20 cellular contexts compared by ENCODE assay signal in genomic region chr6:39128106-39128505, GRCh38.
"Had no signal": no experiment of that assay in that cellular context is flagged by ENCODE, and none has a peak within 500 bp of the region (broad histone marks: within the 10 kb centered on the region; RNA-seq: fewer than 3 reads in every experiment).

No MANE protein-coding gene starts in this region.

- H3K4me1 ChIP-seq: ascending aorta, breast epithelium, foreskin keratinocyte, prostate gland, suprapubic skin, upper lobe of right lung had no signal

- ATAC-seq: activated naive CD8-positive, alpha-beta T cell treated with anti-CD3 and anti-CD28 coated beads, Interleukin-2, amount 50 U/mL, for 24 hours; foreskin keratinocyte; stimulated activated naive CD8-positive, alpha-beta T cell treated with anti-CD3 and anti-CD28 coated beads, Interleukin-15, Interleukin-2, amounts not matched to agents 100 U/mL and 50 U/mL, for 24 hours; upper lobe of right lung had no signal

- DNase-seq: activated CD4-positive, alpha-beta T cell treated with anti-CD3 and anti-CD28 coated beads, Interleukin-2, amount 10 ng/mL, durations not matched to agents 7 days and 5 days; activated CD8-positive, alpha-beta memory T cell treated with anti-CD3 and anti-CD28 coated beads for 24 hours; activated naive CD4-positive, alpha-beta T cell treated with anti-CD3 and anti-CD28 coated beads for 36 hours; activated naive CD8-positive, alpha-beta T cell treated with anti-CD3 and anti-CD28 coated beads, Interleukin-2, amount 50 U/mL, for 24 hours; dorsolateral prefrontal cortex; endodermal cell; foreskin keratinocyte; head of caudate nucleus; kidney glomerular epithelial cell; midbrain; right cardiac atrium; stimulated activated CD4-positive, alpha-beta T cell treated with anti-CD3 and anti-CD28 coated beads, Interleukin-4, amount 100 ng/mL, for 4 hours; stimulated activated naive CD8-positive, alpha-beta T cell treated with anti-CD3 and anti-CD28 coated beads, Interleukin-15, Interleukin-2, amounts not matched to agents 100 U/mL and 50 U/mL, for 24 hours; upper lobe of right lung had no signal

- H3K4me1 Mint-ChIP-seq: activated CD4-positive, alpha-beta T cell treated with anti-CD3 and anti-CD28 coated beads, Interleukin-2, amount 10 ng/mL, durations not matched to agents 7 days and 5 days; activated naive CD8-positive, alpha-beta T cell treated with anti-CD3 and anti-CD28 coated beads, Interleukin-2, amount 50 U/mL, for 24 hours; neural crest cell had no signal

- H3K9me3 ChIP-seq: ascending aorta, breast epithelium, prostate gland, suprapubic skin, upper lobe of right lung had no signal

- H3K4me3 ChIP-seq: ascending aorta, breast epithelium, dorsolateral prefrontal cortex, prostate gland, smooth muscle cell, suprapubic skin, upper lobe of right lung had no signal

- H3K27ac ChIP-seq: ascending aorta, breast epithelium, dorsolateral prefrontal cortex, foreskin keratinocyte, prostate gland, suprapubic skin, upper lobe of right lung had no signal

- H3K27me3 Mint-ChIP-seq: activated CD4-positive, alpha-beta T cell treated with anti-CD3 and anti-CD28 coated beads, Interleukin-2, amount 10 ng/mL, durations not matched to agents 7 days and 5 days had no signal

- H3K9me3 Mint-ChIP-seq: activated naive CD4-positive, alpha-beta T cell treated with anti-CD3 and anti-CD28 coated beads for 36 hours; activated naive CD8-positive, alpha-beta T cell treated with anti-CD3 and anti-CD28 coated beads, Interleukin-2, amount 50 U/mL, for 24 hours; neural crest cell had no signal

- H3K4me3 Mint-ChIP-seq: activated CD4-positive, alpha-beta T cell treated with anti-CD3 and anti-CD28 coated beads, Interleukin-2, amount 10 ng/mL, durations not matched to agents 7 days and 5 days; activated naive CD4-positive, alpha-beta T cell treated with anti-CD3 and anti-CD28 coated beads for 36 hours; activated naive CD8-positive, alpha-beta T cell treated with anti-CD3 and anti-CD28 coated beads, Interleukin-2, amount 50 U/mL, for 24 hours; endodermal cell; neural crest cell had no signal

- H3K4me2 ChIP-seq: smooth muscle cell had no signal

- H3K27ac Mint-ChIP-seq: activated CD4-positive, alpha-beta T cell treated with anti-CD3 and anti-CD28 coated beads, Interleukin-2, amount 10 ng/mL, durations not matched to agents 7 days and 5 days; activated naive CD4-positive, alpha-beta T cell treated with anti-CD3 and anti-CD28 coated beads for 36 hours; activated naive CD8-positive, alpha-beta T cell treated with anti-CD3 and anti-CD28 coated beads, Interleukin-2, amount 50 U/mL, for 24 hours; endodermal cell had no signal

- H3K36me3 ChIP-seq: ascending aorta, breast epithelium, prostate gland, suprapubic skin, upper lobe of right lung had no signal

- H3K27me3 ChIP-seq: ascending aorta, breast epithelium, foreskin keratinocyte, upper lobe of right lung had no signal
